In genomic region chr20:36015806-36016401, GRCh38 we compare ENCODE assay signal across 36 cellular contexts.
"Had no signal": no experiment of that assay in that cellular context is flagged by ENCODE, and none has a peak within 500 bp of the region (broad histone marks: within the 10 kb centered on the region; RNA-seq: fewer than 3 reads in every experiment).

No MANE protein-coding gene starts in this region.

- H3K36me3 Mint-ChIP-seq: activated naive CD4-positive, alpha-beta T cell treated with anti-CD3 and anti-CD28 coated beads, Interleukin-2, amount 50 U/mL, for 24 hours; activated naive CD8-positive, alpha-beta T cell treated with anti-CD3 and anti-CD28 coated beads for 36 hours; brain; T-cell had no signal

- DNase-seq: activated B cell treated with CpG ODN at 0.5 μM for 24 hours; activated CD4-positive, alpha-beta T cell treated with anti-CD3 and anti-CD28 coated beads for 48 hours; activated CD4-positive, alpha-beta T cell treated with anti-CD3 and anti-CD28 coated beads, Interleukin-2, amount 50 U/mL, for 1 hour; activated CD4-positive, alpha-beta T cell treated with anti-CD3 and anti-CD28 coated beads, Interleukin-2, amount 50 U/mL, for 48 hours; activated CD8-positive, alpha-beta memory T cell treated with anti-CD3 and anti-CD28 coated beads for 24 hours; activated CD8-positive, alpha-beta T cell treated with anti-CD3 and anti-CD28 coated beads for 36 hours; activated effector memory CD4-positive, alpha-beta T cell treated with anti-CD3 and anti-CD28 coated beads, Interleukin-2, amount 50 U/mL, for 16 hours; activated naive CD4-positive, alpha-beta T cell treated with anti-CD3 and anti-CD28 coated beads for 36 hours; activated naive CD8-positive, alpha-beta T cell treated with anti-CD3 and anti-CD28 coated beads for 36 hours; activated naive CD8-positive, alpha-beta T cell treated with anti-CD3 and anti-CD28 coated beads, Interleukin-2, amount 50 U/mL, for 24 hours; activated T-cell treated with anti-CD3 and anti-CD28 coated beads, Interleukin-2, amount 50 U/mL, for 48 hours; adrenal gland; amygdala; aorta; central memory CD4-positive, alpha-beta T cell; cerebellar nuclear complex; cortex of kidney; dermis blood vessel endothelial cell; effector CD8-positive, alpha-beta T cell; foreskin fibroblast; glutamatergic neuron; heart left ventricle; T-cell; T-helper 9 cell; WERI-Rb-1 had no signal

- ATAC-seq: activated CD4-positive, CD25-positive, alpha-beta regulatory T cell treated with anti-CD3 and anti-CD28 coated beads, Interleukin-2, amount 50 U/mL, for 24 hours; activated CD8-positive, alpha-beta T cell treated with anti-CD3 and anti-CD28 coated beads for 36 hours; activated naive CD8-positive, alpha-beta T cell treated with anti-CD3 and anti-CD28 coated beads, Interleukin-2, amount 50 U/mL, for 24 hours; esophagus mucosa; heart left ventricle; T-cell had no signal

- H3K4me3 ChIP-seq: adrenal gland, breast epithelium, cardiac muscle cell, heart left ventricle had no signal

- H3K36me3 ChIP-seq: adrenal gland, breast epithelium, cardiac muscle cell, heart left ventricle, WERI-Rb-1 had no signal

- H3K4me1 Mint-ChIP-seq: activated B cell treated with CpG ODN at 0.5 μM for 24 hours; activated naive CD4-positive, alpha-beta T cell treated with anti-CD3 and anti-CD28 coated beads, Interleukin-2, amount 50 U/mL, for 24 hours; activated naive CD8-positive, alpha-beta T cell treated with anti-CD3 and anti-CD28 coated beads for 36 hours; activated naive CD8-positive, alpha-beta T cell treated with anti-CD3 and anti-CD28 coated beads, Interleukin-2, amount 50 U/mL, for 24 hours; T-cell had no signal

- FAIRE-seq: endometrium, frontal cortex had no signal

- H3K4me3 Mint-ChIP-seq: activated B cell treated with CpG ODN at 0.5 μM for 24 hours; activated CD8-positive, alpha-beta T cell treated with anti-CD3 and anti-CD28 coated beads for 36 hours; activated naive CD4-positive, alpha-beta T cell treated with anti-CD3 and anti-CD28 coated beads for 36 hours; activated naive CD4-positive, alpha-beta T cell treated with anti-CD3 and anti-CD28 coated beads, Interleukin-2, amount 50 U/mL, for 24 hours; activated naive CD8-positive, alpha-beta T cell treated with anti-CD3 and anti-CD28 coated beads for 36 hours; activated naive CD8-positive, alpha-beta T cell treated with anti-CD3 and anti-CD28 coated beads, Interleukin-2, amount 50 U/mL, for 24 hours; activated T-helper 1 cell treated with anti-CD3 and anti-CD28 coated beads, Interleukin-12 subunit alpha, Interleukin-12 subunit beta, Interleukin-2, Interleukin-4 antibody, amounts not matched to agents 30 ng/mL and 10 ng/mL and 1 ng/mL, durations not matched to agents 14 hours and 24 hours and 36 hours; brain; T-cell; T-helper 1 cell treated with Interleukin-12 subunit alpha and Interleukin-12 subunit beta and Interleukin-4 antibody, amounts not matched to agents 30 μg/mL and 1 μg/mL, for 36 hours had no signal

- H3K9me3 ChIP-seq: adrenal gland, breast epithelium, heart left ventricle had no signal

- H3K4me1 ChIP-seq: adrenal gland had no signal

- H3K27ac ChIP-seq: adrenal gland, breast epithelium, cardiac muscle cell, heart left ventricle, WERI-Rb-1 had no signal

- H3K27ac Mint-ChIP-seq: activated B cell treated with CpG ODN at 0.5 μM for 24 hours; activated CD8-positive, alpha-beta T cell treated with anti-CD3 and anti-CD28 coated beads for 36 hours; activated naive CD4-positive, alpha-beta T cell treated with anti-CD3 and anti-CD28 coated beads for 36 hours; activated naive CD4-positive, alpha-beta T cell treated with anti-CD3 and anti-CD28 coated beads, Interleukin-2, amount 50 U/mL, for 24 hours; activated naive CD8-positive, alpha-beta T cell treated with anti-CD3 and anti-CD28 coated beads for 36 hours; activated naive CD8-positive, alpha-beta T cell treated with anti-CD3 and anti-CD28 coated beads, Interleukin-2, amount 50 U/mL, for 24 hours; activated T-helper 1 cell treated with anti-CD3 and anti-CD28 coated beads, Interleukin-12 subunit alpha, Interleukin-12 subunit beta, Interleukin-2, Interleukin-4 antibody, amounts not matched to agents 30 ng/mL and 10 ng/mL and 1 ng/mL, durations not matched to agents 14 hours and 24 hours and 36 hours; activated T-helper 2 cell treated with anti-CD3 and anti-CD28 coated beads, Interferon-gamma antibody, Interleukin-2, Interleukin-4, amounts not matched to agents 10 μg/mL and 5 μg/mL and 100 μg/mL, durations not matched to agents 14 hours and 24 hours and 36 hours; brain; T-cell; T-helper 1 cell treated with Interleukin-12 subunit alpha and Interleukin-12 subunit beta and Interleukin-4 antibody, amounts not matched to agents 30 μg/mL and 1 μg/mL, for 36 hours had no signal

- H3K27me3 Mint-ChIP-seq: activated naive CD4-positive, alpha-beta T cell treated with anti-CD3 and anti-CD28 coated beads, Interleukin-2, amount 50 U/mL, for 24 hours; activated naive CD8-positive, alpha-beta T cell treated with anti-CD3 and anti-CD28 coated beads for 36 hours; activated naive CD8-positive, alpha-beta T cell treated with anti-CD3 and anti-CD28 coated beads, Interleukin-2, amount 50 U/mL, for 24 hours; T-cell had no signal

- H3K9me3 Mint-ChIP-seq: activated B cell treated with CpG ODN at 0.5 μM for 24 hours; activated CD8-positive, alpha-beta T cell treated with anti-CD3 and anti-CD28 coated beads for 36 hours; activated naive CD4-positive, alpha-beta T cell treated with anti-CD3 and anti-CD28 coated beads for 36 hours; activated naive CD4-positive, alpha-beta T cell treated with anti-CD3 and anti-CD28 coated beads, Interleukin-2, amount 50 U/mL, for 24 hours; activated naive CD8-positive, alpha-beta T cell treated with anti-CD3 and anti-CD28 coated beads for 36 hours; activated naive CD8-positive, alpha-beta T cell treated with anti-CD3 and anti-CD28 coated beads, Interleukin-2, amount 50 U/mL, for 24 hours; activated T-helper 1 cell treated with anti-CD3 and anti-CD28 coated beads, Interleukin-12 subunit alpha, Interleukin-12 subunit beta, Interleukin-2, Interleukin-4 antibody, amounts not matched to agents 30 ng/mL and 10 ng/mL and 1 ng/mL, durations not matched to agents 14 hours and 24 hours and 36 hours; activated T-helper 2 cell treated with anti-CD3 and anti-CD28 coated beads, Interferon-gamma antibody, Interleukin-2, Interleukin-4, amounts not matched to agents 10 μg/mL and 5 μg/mL and 100 μg/mL, durations not matched to agents 14 hours and 24 hours and 36 hours; brain; T-cell; T-helper 1 cell treated with Interleukin-12 subunit alpha and Interleukin-12 subunit beta and Interleukin-4 antibody, amounts not matched to agents 30 μg/mL and 1 μg/mL, for 36 hours had no signal

- H3K27me3 ChIP-seq: adrenal gland, breast epithelium, cardiac muscle cell, heart left ventricle had no signal
